ENCODE assay signal across 1 cellular context in genomic region chr4:26206339-26206738, GRCh38.
TF ChIP-seq lines count a peak whose summit lies in the region.

No MANE protein-coding gene starts in this region.

TF ChIP-seq in IMR-90, 13 proteins besides CTCF, POLR2A, EP300 and RAD21 (continued from another document):
- TF ChIP-seq, protein P1, sequence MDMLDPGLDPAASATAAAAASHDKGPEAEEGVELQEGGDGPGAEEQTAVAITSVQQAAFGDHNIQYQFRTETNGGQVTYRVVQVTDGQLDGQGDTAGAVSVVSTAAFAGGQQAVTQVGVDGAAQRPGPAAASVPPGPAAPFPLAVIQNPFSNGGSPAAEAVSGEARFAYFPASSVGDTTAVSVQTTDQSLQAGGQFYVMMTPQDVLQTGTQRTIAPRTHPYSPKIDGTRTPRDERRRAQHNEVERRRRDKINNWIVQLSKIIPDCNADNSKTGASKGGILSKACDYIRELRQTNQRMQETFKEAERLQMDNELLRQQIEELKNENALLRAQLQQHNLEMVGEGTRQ (IDR thresholded peaks at IDR 0.05; ENCODE audit: low read depth, low read length) = no peak
- TF ChIP-seq CHD1 (IDR thresholded peaks at IDR 0.05; ENCODE audit: low read depth, low read length) = no peak
- TF ChIP-seq SMC3 (IDR thresholded peaks at IDR 0.05; ENCODE audit: low read depth, low read length) = no peak
- no peak for TF ChIP-seq MAFK (IDR thresholded peaks at IDR 0.05; ENCODE audit: low read depth, low read length)
